ENCODE assay signal across 1 cellular context in the genomic region with DNA sequence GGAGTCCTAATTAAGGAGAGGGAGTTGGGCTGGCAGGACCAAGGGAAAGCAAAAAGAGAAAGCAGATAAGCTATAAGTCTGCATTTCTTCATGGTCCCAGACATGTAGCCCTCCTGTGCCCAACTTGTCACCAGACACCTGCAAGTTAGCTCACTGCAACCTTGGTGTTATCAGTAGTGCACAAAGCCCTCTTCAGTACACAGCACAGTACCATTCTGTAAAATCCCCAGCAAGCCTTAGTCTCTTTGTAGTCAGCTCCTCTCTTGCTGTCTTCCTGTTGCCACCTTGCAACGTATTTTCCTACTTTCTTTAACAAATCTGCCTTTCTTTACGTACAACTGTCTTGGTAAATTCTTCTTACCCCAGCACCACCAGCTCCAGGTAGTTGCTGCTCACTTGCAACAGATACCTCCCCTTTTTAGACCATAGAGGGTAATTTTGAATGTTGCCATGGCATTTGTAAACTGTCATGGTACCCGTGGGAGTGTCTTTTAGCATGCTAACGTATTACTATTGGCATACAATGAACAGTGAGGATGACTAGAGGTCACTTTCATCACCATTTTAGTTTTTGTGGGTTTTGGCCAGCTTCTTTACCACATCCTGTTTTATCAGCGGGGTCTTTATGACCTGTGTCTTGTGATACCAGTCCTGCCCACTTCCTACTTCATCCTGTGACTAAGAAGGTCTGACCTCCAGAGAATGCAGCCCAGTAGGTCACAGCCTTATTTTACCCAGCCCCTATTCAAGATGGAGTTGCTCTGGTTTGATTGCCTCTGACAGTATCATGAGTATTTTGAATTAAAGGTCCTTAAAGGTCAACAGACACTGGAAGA.
TF ChIP-seq lines count a peak whose summit lies in the region.

No MANE protein-coding gene starts in this region.

TF ChIP-seq in K562, 482 proteins besides CTCF, POLR2A, EP300 and RAD21 (continued from another document and continues in another):
- TF ChIP-seq, protein P1, sequence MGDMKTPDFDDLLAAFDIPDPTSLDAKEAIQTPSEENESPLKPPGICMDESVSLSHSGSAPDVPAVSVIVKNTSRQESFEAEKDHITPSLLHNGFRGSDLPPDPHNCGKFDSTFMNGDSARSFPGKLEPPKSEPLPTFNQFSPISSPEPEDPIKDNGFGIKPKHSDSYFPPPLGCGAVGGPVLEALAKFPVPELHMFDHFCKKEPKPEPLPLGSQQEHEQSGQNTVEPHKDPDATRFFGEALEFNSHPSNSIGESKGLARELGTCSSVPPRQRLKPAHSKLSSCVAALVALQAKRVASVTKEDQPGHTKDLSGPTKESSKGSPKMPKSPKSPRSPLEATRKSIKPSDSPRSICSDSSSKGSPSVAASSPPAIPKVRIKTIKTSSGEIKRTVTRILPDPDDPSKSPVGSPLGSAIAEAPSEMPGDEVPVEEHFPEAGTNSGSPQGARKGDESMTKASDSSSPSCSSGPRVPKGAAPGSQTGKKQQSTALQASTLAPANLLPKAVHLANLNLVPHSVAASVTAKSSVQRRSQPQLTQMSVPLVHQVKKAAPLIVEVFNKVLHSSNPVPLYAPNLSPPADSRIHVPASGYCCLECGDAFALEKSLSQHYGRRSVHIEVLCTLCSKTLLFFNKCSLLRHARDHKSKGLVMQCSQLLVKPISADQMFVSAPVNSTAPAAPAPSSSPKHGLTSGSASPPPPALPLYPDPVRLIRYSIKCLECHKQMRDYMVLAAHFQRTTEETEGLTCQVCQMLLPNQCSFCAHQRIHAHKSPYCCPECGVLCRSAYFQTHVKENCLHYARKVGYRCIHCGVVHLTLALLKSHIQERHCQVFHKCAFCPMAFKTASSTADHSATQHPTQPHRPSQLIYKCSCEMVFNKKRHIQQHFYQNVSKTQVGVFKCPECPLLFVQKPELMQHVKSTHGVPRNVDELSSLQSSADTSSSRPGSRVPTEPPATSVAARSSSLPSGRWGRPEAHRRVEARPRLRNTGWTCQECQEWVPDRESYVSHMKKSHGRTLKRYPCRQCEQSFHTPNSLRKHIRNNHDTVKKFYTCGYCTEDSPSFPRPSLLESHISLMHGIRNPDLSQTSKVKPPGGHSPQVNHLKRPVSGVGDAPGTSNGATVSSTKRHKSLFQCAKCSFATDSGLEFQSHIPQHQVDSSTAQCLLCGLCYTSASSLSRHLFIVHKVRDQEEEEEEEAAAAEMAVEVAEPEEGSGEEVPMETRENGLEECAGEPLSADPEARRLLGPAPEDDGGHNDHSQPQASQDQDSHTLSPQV (IDR thresholded peaks at IDR 0.05), result peak; percentile 90
- TF ChIP-seq MAZ (CRISPR knock-in tag; conservative IDR thresholded peaks at IDR 0.05 in 1 of 2, IDR thresholded peaks at IDR 0.05 in 1 of 2) (peak in 1 of 2 experiments; percentile 87; a peak in 2 of 4 replicates), ZNF644 (tag; IDR thresholded peaks at IDR 0.05; ENCODE audit: low read depth) (peak; percentile 55; the same call in 1 of the 2 replicates), PHTF2 (CRISPR knock-in tag; IDR thresholded peaks at IDR 0.05) (peak; percentile 91), ERF (CRISPR knock-in tag; IDR thresholded peaks at IDR 0.05) (peak; percentile 99), ILK (tag; IDR thresholded peaks at IDR 0.05; ENCODE audit: borderline replicate concordance, low read depth) (peak; percentile 82; the same call in 1 of the 2 replicates), NRF1 (conservative IDR thresholded peaks at IDR 0.05 in 1 of 2, IDR thresholded peaks at IDR 0.05 in 1 of 2) (no peak), PYGO2 (tag; IDR thresholded peaks at IDR 0.05) (peak; percentile 87), NFXL1 (CRISPR knock-in tag; IDR thresholded peaks at IDR 0.05) (peak; percentile 87; the same call in 1 of the 2 replicates), DMBX1 (CRISPR knock-in tag; IDR thresholded peaks at IDR 0.05; ENCODE audit: borderline replicate concordance) (peak; percentile 99), ZNF444 (CRISPR knock-in tag; IDR thresholded peaks at IDR 0.05) (peak; percentile 89), GTF2E2 (tag; IDR thresholded peaks at IDR 0.05) (peak; percentile 88), ZNF695 (CRISPR knock-in tag; IDR thresholded peaks at IDR 0.05) (peak; percentile 78; the same call in 1 of the 2 replicates), ARID1B (IDR thresholded peaks at IDR 0.05) (peak; percentile 37; the same call in 1 of the 2 replicates), RAD51 (IDR thresholded peaks at IDR 0.05; ENCODE audit: borderline replicate concordance, low read depth) (no peak), NFIC (IDR thresholded peaks at IDR 0.05) (no peak), ZNF324 (CRISPR knock-in tag; IDR thresholded peaks at IDR 0.05) (peak; percentile 78; the same call in 1 of the 2 replicates), RFX1 (IDR thresholded peaks at IDR 0.05) (peak; percentile 65), NR2C1 (IDR thresholded peaks at IDR 0.05) (no peak), NR2C1 (tag; IDR thresholded peaks at IDR 0.05) (peak; percentile 88), ZKSCAN8 (CRISPR knock-in tag; IDR thresholded peaks at IDR 0.05) (peak; percentile 94), IFI16 (CRISPR knock-in tag; IDR thresholded peaks at IDR 0.05) (peak; percentile 49; the same call in 1 of the 2 replicates), HMG20B (CRISPR knock-in tag; IDR thresholded peaks at IDR 0.05) (0 out of 2 replicates have a peak, but pooled peaks have one; percentile 64), ZNF384 (IDR thresholded peaks at IDR 0.05; ENCODE audit: low read depth, low read length) (no peak), IRF2 (CRISPR knock-in tag; IDR thresholded peaks at IDR 0.05) (no peak), KLF16 (IDR thresholded peaks at IDR 0.05) (no peak), NR4A1 (CRISPR knock-in tag; IDR thresholded peaks at IDR 0.05) (peak; percentile 98), NR4A1 (tag; IDR thresholded peaks at IDR 0.05) (peak; percentile 94), OTX1 (CRISPR knock-in tag; IDR thresholded peaks at IDR 0.05) (peak; percentile 97), PURB (CRISPR knock-in tag; IDR thresholded peaks at IDR 0.05; ENCODE audit: low read depth) (no peak), NFIX (CRISPR knock-in tag; IDR thresholded peaks at IDR 0.05; ENCODE audit: low read depth) (peak; percentile 37; the same call in 1 of the 2 replicates)
- TF ChIP-seq, protein P2, sequence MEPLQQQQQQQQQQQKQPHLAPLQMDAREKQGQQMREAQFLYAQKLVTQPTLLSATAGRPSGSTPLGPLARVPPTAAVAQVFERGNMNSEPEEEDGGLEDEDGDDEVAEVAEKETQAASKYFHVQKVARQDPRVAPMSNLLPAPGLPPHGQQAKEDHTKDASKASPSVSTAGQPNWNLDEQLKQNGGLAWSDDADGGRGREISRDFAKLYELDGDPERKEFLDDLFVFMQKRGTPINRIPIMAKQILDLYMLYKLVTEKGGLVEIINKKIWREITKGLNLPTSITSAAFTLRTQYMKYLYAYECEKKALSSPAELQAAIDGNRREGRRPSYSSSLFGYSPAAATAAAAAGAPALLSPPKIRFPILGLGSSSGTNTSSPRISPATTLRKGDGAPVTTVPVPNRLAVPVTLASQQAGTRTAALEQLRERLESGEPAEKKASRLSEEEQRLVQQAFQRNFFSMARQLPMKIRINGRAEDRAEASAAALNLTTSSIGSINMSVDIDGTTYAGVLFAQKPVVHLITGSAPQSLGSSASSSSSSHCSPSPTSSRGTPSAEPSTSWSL (CRISPR knock-in tag; IDR thresholded peaks at IDR 0.05; ENCODE audit: borderline replicate concordance), result peak; percentile 97; the same call in 1 of the 2 replicates
- TF ChIP-seq, protein P3, sequence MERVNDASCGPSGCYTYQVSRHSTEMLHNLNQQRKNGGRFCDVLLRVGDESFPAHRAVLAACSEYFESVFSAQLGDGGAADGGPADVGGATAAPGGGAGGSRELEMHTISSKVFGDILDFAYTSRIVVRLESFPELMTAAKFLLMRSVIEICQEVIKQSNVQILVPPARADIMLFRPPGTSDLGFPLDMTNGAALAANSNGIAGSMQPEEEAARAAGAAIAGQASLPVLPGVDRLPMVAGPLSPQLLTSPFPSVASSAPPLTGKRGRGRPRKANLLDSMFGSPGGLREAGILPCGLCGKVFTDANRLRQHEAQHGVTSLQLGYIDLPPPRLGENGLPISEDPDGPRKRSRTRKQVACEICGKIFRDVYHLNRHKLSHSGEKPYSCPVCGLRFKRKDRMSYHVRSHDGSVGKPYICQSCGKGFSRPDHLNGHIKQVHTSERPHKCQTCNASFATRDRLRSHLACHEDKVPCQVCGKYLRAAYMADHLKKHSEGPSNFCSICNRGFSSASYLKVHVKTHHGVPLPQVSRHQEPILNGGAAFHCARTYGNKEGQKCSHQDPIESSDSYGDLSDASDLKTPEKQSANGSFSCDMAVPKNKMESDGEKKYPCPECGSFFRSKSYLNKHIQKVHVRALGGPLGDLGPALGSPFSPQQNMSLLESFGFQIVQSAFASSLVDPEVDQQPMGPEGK (CRISPR knock-in tag; IDR thresholded peaks at IDR 0.05; ENCODE audit: borderline replicate concordance), result peak; percentile 95
- TF ChIP-seq, protein P4, sequence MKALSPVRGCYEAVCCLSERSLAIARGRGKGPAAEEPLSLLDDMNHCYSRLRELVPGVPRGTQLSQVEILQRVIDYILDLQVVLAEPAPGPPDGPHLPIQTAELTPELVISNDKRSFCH (CRISPR knock-in tag; IDR thresholded peaks at IDR 0.05), result no peak
- TF ChIP-seq, protein P4 (tag; IDR thresholded peaks at IDR 0.05), result peak; percentile 99
- TF ChIP-seq, protein P5, sequence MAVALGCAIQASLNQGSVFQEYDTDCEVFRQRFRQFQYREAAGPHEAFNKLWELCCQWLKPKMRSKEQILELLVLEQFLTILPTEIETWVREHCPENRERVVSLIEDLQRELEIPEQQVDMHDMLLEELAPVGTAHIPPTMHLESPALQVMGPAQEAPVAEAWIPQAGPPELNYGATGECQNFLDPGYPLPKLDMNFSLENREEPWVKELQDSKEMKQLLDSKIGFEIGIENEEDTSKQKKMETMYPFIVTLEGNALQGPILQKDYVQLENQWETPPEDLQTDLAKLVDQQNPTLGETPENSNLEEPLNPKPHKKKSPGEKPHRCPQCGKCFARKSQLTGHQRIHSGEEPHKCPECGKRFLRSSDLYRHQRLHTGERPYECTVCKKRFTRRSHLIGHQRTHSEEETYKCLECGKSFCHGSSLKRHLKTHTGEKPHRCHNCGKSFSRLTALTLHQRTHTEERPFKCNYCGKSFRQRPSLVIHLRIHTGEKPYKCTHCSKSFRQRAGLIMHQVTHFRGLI (CRISPR knock-in tag; IDR thresholded peaks at IDR 0.05), result peak; percentile 99
- TF ChIP-seq, protein P6, sequence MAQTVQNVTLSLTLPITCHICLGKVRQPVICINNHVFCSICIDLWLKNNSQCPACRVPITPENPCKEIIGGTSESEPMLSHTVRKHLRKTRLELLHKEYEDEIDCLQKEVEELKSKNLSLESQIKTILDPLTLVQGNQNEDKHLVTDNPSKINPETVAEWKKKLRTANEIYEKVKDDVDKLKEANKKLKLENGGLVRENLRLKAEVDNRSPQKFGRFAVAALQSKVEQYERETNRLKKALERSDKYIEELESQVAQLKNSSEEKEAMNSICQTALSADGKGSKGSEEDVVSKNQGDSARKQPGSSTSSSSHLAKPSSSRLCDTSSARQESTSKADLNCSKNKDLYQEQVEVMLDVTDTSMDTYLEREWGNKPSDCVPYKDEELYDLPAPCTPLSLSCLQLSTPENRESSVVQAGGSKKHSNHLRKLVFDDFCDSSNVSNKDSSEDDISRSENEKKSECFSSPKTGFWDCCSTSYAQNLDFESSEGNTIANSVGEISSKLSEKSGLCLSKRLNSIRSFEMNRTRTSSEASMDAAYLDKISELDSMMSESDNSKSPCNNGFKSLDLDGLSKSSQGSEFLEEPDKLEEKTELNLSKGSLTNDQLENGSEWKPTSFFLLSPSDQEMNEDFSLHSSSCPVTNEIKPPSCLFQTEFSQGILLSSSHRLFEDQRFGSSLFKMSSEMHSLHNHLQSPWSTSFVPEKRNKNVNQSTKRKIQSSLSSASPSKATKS (CRISPR knock-in tag; IDR thresholded peaks at IDR 0.05), result peak; percentile 85
- TF ChIP-seq, protein P7, sequence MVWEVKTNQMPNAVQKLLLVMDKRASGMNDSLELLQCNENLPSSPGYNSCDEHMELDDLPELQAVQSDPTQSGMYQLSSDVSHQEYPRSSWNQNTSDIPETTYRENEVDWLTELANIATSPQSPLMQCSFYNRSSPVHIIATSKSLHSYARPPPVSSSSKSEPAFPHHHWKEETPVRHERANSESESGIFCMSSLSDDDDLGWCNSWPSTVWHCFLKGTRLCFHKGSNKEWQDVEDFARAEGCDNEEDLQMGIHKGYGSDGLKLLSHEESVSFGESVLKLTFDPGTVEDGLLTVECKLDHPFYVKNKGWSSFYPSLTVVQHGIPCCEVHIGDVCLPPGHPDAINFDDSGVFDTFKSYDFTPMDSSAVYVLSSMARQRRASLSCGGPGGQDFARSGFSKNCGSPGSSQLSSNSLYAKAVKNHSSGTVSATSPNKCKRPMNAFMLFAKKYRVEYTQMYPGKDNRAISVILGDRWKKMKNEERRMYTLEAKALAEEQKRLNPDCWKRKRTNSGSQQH (CRISPR knock-in tag; IDR thresholded peaks at IDR 0.05), result peak; percentile 98
- TF ChIP-seq, protein P8, sequence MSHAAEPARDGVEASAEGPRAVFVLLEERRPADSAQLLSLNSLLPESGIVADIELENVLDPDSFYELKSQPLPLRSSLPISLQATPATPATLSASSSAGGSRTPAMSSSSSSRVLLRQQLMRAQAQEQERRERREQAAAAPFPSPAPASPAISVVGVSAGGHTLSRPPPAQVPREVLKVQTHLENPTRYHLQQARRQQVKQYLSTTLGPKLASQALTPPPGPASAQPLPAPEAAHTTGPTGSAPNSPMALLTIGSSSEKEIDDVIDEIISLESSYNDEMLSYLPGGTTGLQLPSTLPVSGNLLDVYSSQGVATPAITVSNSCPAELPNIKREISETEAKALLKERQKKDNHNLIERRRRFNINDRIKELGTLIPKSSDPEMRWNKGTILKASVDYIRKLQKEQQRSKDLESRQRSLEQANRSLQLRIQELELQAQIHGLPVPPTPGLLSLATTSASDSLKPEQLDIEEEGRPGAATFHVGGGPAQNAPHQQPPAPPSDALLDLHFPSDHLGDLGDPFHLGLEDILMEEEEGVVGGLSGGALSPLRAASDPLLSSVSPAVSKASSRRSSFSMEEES (CRISPR knock-in tag; IDR thresholded peaks at IDR 0.05), result peak; percentile 60
- TF ChIP-seq, protein P9, sequence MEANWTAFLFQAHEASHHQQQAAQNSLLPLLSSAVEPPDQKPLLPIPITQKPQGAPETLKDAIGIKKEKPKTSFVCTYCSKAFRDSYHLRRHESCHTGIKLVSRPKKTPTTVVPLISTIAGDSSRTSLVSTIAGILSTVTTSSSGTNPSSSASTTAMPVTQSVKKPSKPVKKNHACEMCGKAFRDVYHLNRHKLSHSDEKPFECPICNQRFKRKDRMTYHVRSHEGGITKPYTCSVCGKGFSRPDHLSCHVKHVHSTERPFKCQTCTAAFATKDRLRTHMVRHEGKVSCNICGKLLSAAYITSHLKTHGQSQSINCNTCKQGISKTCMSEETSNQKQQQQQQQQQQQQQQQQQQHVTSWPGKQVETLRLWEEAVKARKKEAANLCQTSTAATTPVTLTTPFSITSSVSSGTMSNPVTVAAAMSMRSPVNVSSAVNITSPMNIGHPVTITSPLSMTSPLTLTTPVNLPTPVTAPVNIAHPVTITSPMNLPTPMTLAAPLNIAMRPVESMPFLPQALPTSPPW (CRISPR knock-in tag; IDR thresholded peaks at IDR 0.05), result peak; percentile 42; the same call in 1 of the 2 replicates
- TF ChIP-seq, protein P10, sequence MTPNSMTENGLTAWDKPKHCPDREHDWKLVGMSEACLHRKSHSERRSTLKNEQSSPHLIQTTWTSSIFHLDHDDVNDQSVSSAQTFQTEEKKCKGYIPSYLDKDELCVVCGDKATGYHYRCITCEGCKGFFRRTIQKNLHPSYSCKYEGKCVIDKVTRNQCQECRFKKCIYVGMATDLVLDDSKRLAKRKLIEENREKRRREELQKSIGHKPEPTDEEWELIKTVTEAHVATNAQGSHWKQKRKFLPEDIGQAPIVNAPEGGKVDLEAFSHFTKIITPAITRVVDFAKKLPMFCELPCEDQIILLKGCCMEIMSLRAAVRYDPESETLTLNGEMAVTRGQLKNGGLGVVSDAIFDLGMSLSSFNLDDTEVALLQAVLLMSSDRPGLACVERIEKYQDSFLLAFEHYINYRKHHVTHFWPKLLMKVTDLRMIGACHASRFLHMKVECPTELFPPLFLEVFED (CRISPR knock-in tag; conservative IDR thresholded peaks at IDR 0.05), result peak; percentile 98
